In the genomic region with DNA sequence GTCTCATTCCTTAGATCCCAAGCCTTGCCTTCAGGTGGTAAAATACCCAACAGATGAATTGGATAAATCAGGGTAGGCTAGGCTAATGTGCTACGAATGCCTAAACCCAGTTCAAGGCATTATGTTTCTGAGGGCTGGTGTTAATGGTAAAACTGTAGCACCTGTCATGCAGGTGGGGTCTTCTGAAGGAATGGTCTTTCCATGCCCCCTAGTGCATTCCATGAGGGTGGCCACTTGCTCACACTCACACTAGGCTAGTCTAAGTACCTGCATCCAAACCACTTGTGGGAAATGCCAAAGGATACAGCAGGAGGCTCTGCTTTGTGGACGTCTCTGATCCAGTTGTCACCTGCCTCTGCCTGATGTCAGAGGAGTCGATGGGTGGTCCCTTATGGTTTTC, we compare ENCODE assay signal across 16 cellular contexts. TPM values are rescaled to one million over a fixed set of nuclear protein-coding genes. Genes with fewer than 3 reads are reported as not detected.
"Had no signal": no experiment of that assay in that cellular context is flagged by ENCODE, and none has a peak within 500 bp of the region (broad histone marks: within the 10 kb centered on the region; RNA-seq: fewer than 3 reads in every experiment).

No MANE protein-coding gene starts in this region.

- H3K36me3 Mint-ChIP-seq: WTC11 had no signal

- H3K36me3 ChIP-seq: neural progenitor cell, ovary, uterus had no signal

- H3K9me3 Mint-ChIP-seq: activated CD4-positive, alpha-beta T cell treated with anti-CD3 and anti-CD28 coated beads, Interleukin-2, amount 10 ng/mL, durations not matched to agents 7 days and 5 days; neural progenitor cell; T-helper 1 cell treated with Interleukin-12 subunit alpha and Interleukin-12 subunit beta and Interleukin-4 antibody, amounts not matched to agents 30 μg/mL and 1 μg/mL, for 36 hours; WTC11 had no signal

- H3K4me3 Mint-ChIP-seq: activated CD4-positive, alpha-beta T cell treated with anti-CD3 and anti-CD28 coated beads, Interleukin-2, amount 10 ng/mL, durations not matched to agents 7 days and 5 days; activated CD8-positive, alpha-beta memory T cell treated with anti-CD3 and anti-CD28 coated beads, Interleukin-2, amount 10 ng/mL, durations not matched to agents 7 days and 5 days; neural progenitor cell; T-helper 1 cell treated with Interleukin-12 subunit alpha and Interleukin-12 subunit beta and Interleukin-4 antibody, amounts not matched to agents 30 μg/mL and 1 μg/mL, for 36 hours; WTC11 had no signal

- H3K9me3 ChIP-seq: ovary, tibial artery, uterus had no signal

- H3K27me3 ChIP-seq: hepatocyte, neural progenitor cell, ovary, tibial artery, uterus had no signal

- H3K27me3 Mint-ChIP-seq: activated CD4-positive, alpha-beta T cell treated with anti-CD3 and anti-CD28 coated beads, Interleukin-2, amount 10 ng/mL, durations not matched to agents 7 days and 5 days; activated CD8-positive, alpha-beta memory T cell treated with anti-CD3 and anti-CD28 coated beads, Interleukin-2, amount 10 ng/mL, durations not matched to agents 7 days and 5 days had no signal

- ATAC-seq: activated CD8-positive, alpha-beta memory T cell treated with anti-CD3 and anti-CD28 coated beads, Interleukin-2, amount 10 ng/mL, durations not matched to agents 7 days and 5 days; WTC11 had no signal

- H3K4me1 ChIP-seq: neural progenitor cell, uterus had no signal

- H3K27ac Mint-ChIP-seq: activated CD4-positive, alpha-beta T cell treated with anti-CD3 and anti-CD28 coated beads, Interleukin-2, amount 10 ng/mL, durations not matched to agents 7 days and 5 days; activated CD8-positive, alpha-beta memory T cell treated with anti-CD3 and anti-CD28 coated beads, Interleukin-2, amount 10 ng/mL, durations not matched to agents 7 days and 5 days; neural progenitor cell; T-helper 1 cell treated with Interleukin-12 subunit alpha and Interleukin-12 subunit beta and Interleukin-4 antibody, amounts not matched to agents 30 μg/mL and 1 μg/mL, for 36 hours; WTC11 had no signal

- H3K4me1 Mint-ChIP-seq: neural progenitor cell, WTC11 had no signal

- DNase-seq: activated CD4-positive, alpha-beta T cell treated with anti-CD3 and anti-CD28 coated beads, Interleukin-2, amount 10 ng/mL, durations not matched to agents 7 days and 5 days; activated CD8-positive, alpha-beta memory T cell treated with anti-CD3 and anti-CD28 coated beads, Interleukin-2, amount 10 ng/mL, durations not matched to agents 7 days and 5 days; activated naive CD4-positive, alpha-beta T cell; activated T-cell treated with anti-CD3 and anti-CD28 coated beads, Interleukin-2, amount 50 U/mL, for 48 hours; caudate nucleus; cortex of kidney; effector memory CD4-positive, alpha-beta T cell; ovary; stimulated activated CD4-positive, alpha-beta T cell treated with anti-CD3 and anti-CD28 coated beads, Interleukin-15, amount 100 ng/mL, for 24 hours; stimulated activated CD4-positive, alpha-beta T cell treated with anti-CD3 and anti-CD28 coated beads, Interleukin-4, amount 100 ng/mL, for 24 hours; tibial artery; uterus had no signal

- H3K27ac ChIP-seq: hepatocyte, neural progenitor cell, ovary, tibial artery, uterus had no signal

- H3K4me3 ChIP-seq: hepatocyte, neural progenitor cell, ovary, tibial artery, uterus had no signal

RNA-seq across cellular contexts. Expression of gene UCP3, which starts 24.2 kb away (rescaled TPM):
- polyA plus RNA-seq: hepatocyte had no signal
